ENCODE assay signal across 14 cellular contexts in genomic region chr12:80291108-80291754, GRCh38.
DNase-seq lines count a peak whose midpoint lies in the region; ATAC-seq and TF ChIP-seq lines count a peak whose summit lies in the region.
"Had no signal": no experiment of that assay in that cellular context is flagged by ENCODE, and none has a peak within 500 bp of the region (broad histone marks: within the 10 kb centered on the region; RNA-seq: fewer than 3 reads in every experiment).

No MANE protein-coding gene starts in this region.

- H3K4me1 Mint-ChIP-seq in neural progenitor cell: no peaks in the 10 kb centered on the region

- H3K9me3 Mint-ChIP-seq in neural progenitor cell: peaks cover 6% of the 10 kb centered on the region
- H3K9me3 Mint-ChIP-seq: T-helper 2 cell treated with Interferon-gamma antibody and Interleukin-4, amounts not matched to agents 5 μg/mL and 100 μg/mL, for 36 hours had no signal

- WGBS in esophagus squamous epithelium, 2 donors: 64 to 65% methylated on average over 5 of the region's 5 CpGs

- H3K4me1 ChIP-seq in esophagus squamous epithelium (no peaks in the 10 kb centered on the region), neural progenitor cell (no peaks in the 10 kb centered on the region)
- H3K4me1 ChIP-seq: adrenal gland had no signal

- no peaks in the 10 kb centered on the region for H3K36me3 Mint-ChIP-seq in neural progenitor cell

- no peaks in the 10 kb centered on the region for H3K79me2 ChIP-seq in neural progenitor cell (ENCODE audit: low read depth)

- no peaks in the 10 kb centered on the region for H4K20me1 ChIP-seq in neural progenitor cell (ENCODE audit: low read depth)

- intact Hi-C loops in esophagus squamous epithelium (cut with DNase I): no loop called here

- no peak overlapping the region for H3K9ac ChIP-seq in neural progenitor cell

- TF ChIP-seq CTCF in esophagus squamous epithelium (IDR thresholded peaks at IDR 0.05): no peak
- TF ChIP-seq CTCF in neural progenitor cell (IDR thresholded peaks at IDR 0.05): no peak

- no peak overlapping the region for H3K4me3 ChIP-seq in esophagus squamous epithelium
- no peak overlapping the region for H3K4me3 ChIP-seq in neural progenitor cell
- H3K4me3 ChIP-seq: adrenal gland, lung had no signal

- H3K27ac ChIP-seq in esophagus squamous epithelium (no peak overlapping the region), neural progenitor cell (no peak overlapping the region)
- H3K27ac ChIP-seq: adrenal gland had no signal

- H3K36me3 ChIP-seq in esophagus squamous epithelium (no peaks in the 10 kb centered on the region), neural progenitor cell (no peaks in the 10 kb centered on the region)
- H3K36me3 ChIP-seq: adrenal gland had no signal

- no peaks in the 10 kb centered on the region for H3K27me3 ChIP-seq in esophagus squamous epithelium
- no peaks in the 10 kb centered on the region for H3K27me3 ChIP-seq in neural progenitor cell
- H3K27me3 ChIP-seq: adrenal gland had no signal

- no peak for DNase-seq in esophagus squamous epithelium (lab: John Stamatoyannopoulos, UW)
- DNase-seq in D341Med (ENCODE audit: low spot score): no peak
- DNase-seq in OCI-M1 (lab: John Stamatoyannopoulos, UW): no peak
- DNase-seq in neural progenitor cell (ENCODE audit: low spot score): no peak
- DNase-seq: adrenal gland, MV-4-11, retina, substantia nigra had no signal

- no peak overlapping the region for H3K27ac Mint-ChIP-seq in neural progenitor cell
- H3K27ac Mint-ChIP-seq: T-helper 2 cell treated with Interferon-gamma antibody and Interleukin-4, amounts not matched to agents 5 μg/mL and 100 μg/mL, for 36 hours had no signal

- peaks cover 2% of the 10 kb centered on the region for H3K27me3 Mint-ChIP-seq in neural progenitor cell (ENCODE audit: insufficient read depth, low read depth)

- ATAC-seq in GM18505 (IDR thresholded peaks at IDR 0.05; ENCODE audit: unreplicated experiment) (peak; percentile 49), GM21381 (IDR thresholded peaks at IDR 0.05; ENCODE audit: unreplicated experiment) (peak; percentile 58), HG02938 (IDR thresholded peaks at IDR 0.05; ENCODE audit: unreplicated experiment) (peak; percentile 66), HG03520 (IDR thresholded peaks at IDR 0.05; ENCODE audit: unreplicated experiment) (peak; percentile 45)

- H3K4me3 Mint-ChIP-seq in neural progenitor cell: no peak overlapping the region
- H3K4me3 Mint-ChIP-seq: T-helper 2 cell treated with Interferon-gamma antibody and Interleukin-4, amounts not matched to agents 5 μg/mL and 100 μg/mL, for 36 hours had no signal

- no peaks in the 10 kb centered on the region for H3F3A ChIP-seq in neural progenitor cell (ENCODE audit: low read depth)

- TF ChIP-seq POLR2A in GM18505 (IDR thresholded peaks at IDR 0.05; ENCODE audit: borderline replicate concordance, extremely low read depth, insufficient read depth, insufficient read length) (no peak), esophagus squamous epithelium (IDR thresholded peaks at IDR 0.05) (no peak)

- H2AFZ ChIP-seq in neural progenitor cell (replicated peaks): no peak overlapping the region

- H3K9me3 ChIP-seq in esophagus squamous epithelium: no peaks in the 10 kb centered on the region
- no peaks in the 10 kb centered on the region for H3K9me3 ChIP-seq in neural progenitor cell (ENCODE audit: low read depth)
- H3K9me3 ChIP-seq: adrenal gland had no signal

- H3K4me2 ChIP-seq in neural progenitor cell: no peak overlapping the region
